Comparison of ENCODE assay signal across 8 cellular contexts in genomic region chr1:229507502-229507901, GRCh38. TPM values are rescaled to one million over a fixed set of nuclear protein-coding genes. Genes with fewer than 3 reads are reported as not detected.
DNase-seq lines count a peak whose midpoint lies in the region; ATAC-seq and TF ChIP-seq lines count a peak whose summit lies in the region.

No MANE protein-coding gene starts in this region.

- no peaks in the 10 kb centered on the region for H3K4me1 ChIP-seq in RWPE2 (ENCODE audit: insufficient read depth, poor library complexity, severe bottlenecking)

- peak overlapping the region; percentile 83 to 98 for H3K4me3 Mint-ChIP-seq in activated T-cell treated with anti-CD3 and anti-CD28 coated beads, Interleukin-2, amount 50 U/mL, for 72 hours

- peaks cover 0 to 2% of the 10 kb centered on the region in 2 donors for H3K36me3 Mint-ChIP-seq in activated T-cell treated with anti-CD3 and anti-CD28 coated beads, Interleukin-2, amount 50 U/mL, for 72 hours (ENCODE audit: insufficient read depth in 2 of 2)

- H3K4me3 ChIP-seq in RWPE2 (ENCODE audit: severe bottlenecking) (peak overlapping the region; percentile 91), fibroblast of the aortic adventitia (ENCODE audit: low read depth, low read length) (peak overlapping the region; percentile 83), skin epidermis (peak overlapping the region; percentile 77 to 100 (median 94))

- no peak for ATAC-seq in activated T-cell treated with anti-CD3 and anti-CD28 coated beads, Interleukin-2, amount 50 U/mL, for 72 hours (replicated peaks in 1 of 2)
- ATAC-seq in RWPE2 (ENCODE audit: low read depth) (peak; percentile 8; the same call in 1 of the 3 replicates), GM18870 (IDR thresholded peaks at IDR 0.05; ENCODE audit: unreplicated experiment) (no peak), GM19328 (IDR thresholded peaks at IDR 0.05; ENCODE audit: unreplicated experiment) (no peak)

- DNase-seq in activated T-cell treated with anti-CD3 and anti-CD28 coated beads, Interleukin-2, amount 50 U/mL, for 72 hours = no peak
- no peak for DNase-seq in activated T-cell treated with anti-CD3 and anti-CD28 coated beads, Interleukin-2, amount 50 U/mL, for 1 hour
- no peak for DNase-seq in RWPE2 (ENCODE audit: low spot score)
- no peak for DNase-seq in fibroblast of the aortic adventitia (ENCODE audit: low read depth)
- no peak for DNase-seq in NCI-H2107 treated with DMSO at 0.1 percent for 48 hours (lab: John Stamatoyannopoulos, UW; ENCODE audit: unreplicated experiment)

- H3K36me3 ChIP-seq in RWPE2 (ENCODE audit: low read depth) = peaks cover 5% of the 10 kb centered on the region; the same call in 1 of the 2 replicates

- no peaks in the 10 kb centered on the region for H3K27me3 Mint-ChIP-seq in activated T-cell treated with anti-CD3 and anti-CD28 coated beads, Interleukin-2, amount 50 U/mL, for 72 hours (ENCODE audit: low read depth)

- no peaks in the 10 kb centered on the region for H3K9me3 Mint-ChIP-seq in activated T-cell treated with anti-CD3 and anti-CD28 coated beads, Interleukin-2, amount 50 U/mL, for 72 hours

- no peaks in the 10 kb centered on the region for H3K27me3 ChIP-seq in RWPE2 (ENCODE audit: insufficient read depth, poor library complexity, severe bottlenecking)

- TF ChIP-seq CTCF in RWPE2 (IDR thresholded peaks at IDR 0.05; ENCODE audit: poor library complexity, severe bottlenecking) (no peak), fibroblast of the aortic adventitia (IDR thresholded peaks at IDR 0.05; ENCODE audit: insufficient read depth, low read length) (no peak)

- peaks cover 32% of the 10 kb centered on the region for H3K4me1 Mint-ChIP-seq in activated T-cell treated with anti-CD3 and anti-CD28 coated beads, Interleukin-2, amount 50 U/mL, for 72 hours (ENCODE audit: low read depth)

- H3K9me3 ChIP-seq in RWPE2 (ENCODE audit: severe bottlenecking) = no peaks in the 10 kb centered on the region

- H3K27ac ChIP-seq in RWPE2 (ENCODE audit: poor library complexity, severe bottlenecking) (peak overlapping the region; percentile 46), skin epidermis (peak overlapping the region; percentile 83 to 98 (median 94))

- H3K27ac Mint-ChIP-seq in activated T-cell treated with anti-CD3 and anti-CD28 coated beads, Interleukin-2, amount 50 U/mL, for 72 hours = peak overlapping the region; percentile 96

RNA-seq across cellular contexts. Expression of gene NUP133, which starts 0.6 kb away (rescaled TPM):
- 10 to 100 TPM; 42.8 to 53.4 TPM for total RNA-seq in activated T-cell treated with anti-CD3 and anti-CD28 coated beads, Interleukin-2, amount 50 U/mL, for 72 hours
- total RNA-seq in fibroblast of the aortic adventitia (ENCODE audit: low replicate concordance) = 25.2 and 46.1 TPM in 2 replicates

RNA-seq across cellular contexts. Expression of gene ABCB10, which starts 51.0 kb away (rescaled TPM):
- total RNA-seq in activated T-cell treated with anti-CD3 and anti-CD28 coated beads, Interleukin-2, amount 50 U/mL, for 72 hours = 10 to 100 TPM; 25.7 to 32.0 TPM
- total RNA-seq in fibroblast of the aortic adventitia (ENCODE audit: low replicate concordance) = 13.1 and 16.8 TPM in 2 replicates
